In genomic region chr14:22848391-22849164, GRCh38 we compare ENCODE assay signal across 1 cellular context.
TF ChIP-seq lines count a peak whose summit lies in the region.

No MANE protein-coding gene starts in this region.

TF ChIP-seq in HepG2, 621 proteins besides CTCF, POLR2A, EP300 and RAD21 (continued from another document):
- TF ChIP-seq ZNF512B (CRISPR knock-in tag; IDR thresholded peaks at IDR 0.05; ENCODE audit: borderline replicate concordance) (no peak), PAF1 (CRISPR knock-in tag; IDR thresholded peaks at IDR 0.05) (no peak), ZNF720 (CRISPR knock-in tag; IDR thresholded peaks at IDR 0.05) (no peak), KDM5B (CRISPR knock-in tag; IDR thresholded peaks at IDR 0.05; ENCODE audit: borderline replicate concordance) (0 out of 2 replicates have a peak, but pooled peaks have one; percentile 36), TCF7 (IDR thresholded peaks at IDR 0.05; ENCODE audit: low read depth) (no peak), NONO (IDR thresholded peaks at IDR 0.05) (no peak), NONO (CRISPR knock-in tag; conservative IDR thresholded peaks at IDR 0.05) (no peak), ZNF260 (CRISPR knock-in tag; IDR thresholded peaks at IDR 0.05; ENCODE audit: borderline replicate concordance, low read depth) (no peak), FLYWCH1 (CRISPR knock-in tag; IDR thresholded peaks at IDR 0.05) (no peak), MXD3 (CRISPR knock-in tag; IDR thresholded peaks at IDR 0.05) (no peak), PCBP1 (IDR thresholded peaks at IDR 0.05; ENCODE audit: borderline replicate concordance, low read depth, low read length) (no peak), SP2 (CRISPR knock-in tag; IDR thresholded peaks at IDR 0.05) (no peak), TBL1XR1 (IDR thresholded peaks at IDR 0.05; ENCODE audit: borderline replicate concordance, low read length, partially characterized antibody) (no peak), MAFK (conservative IDR thresholded peaks at IDR 0.05 in 1 of 2, IDR thresholded peaks at IDR 0.05 in 1 of 2; ENCODE audit: low read length in 2 of 2) (peak; percentile 79 to 85), ZMYM2 (CRISPR knock-in tag; IDR thresholded peaks at IDR 0.05) (no peak), PCBP2 (optimal IDR thresholded peaks at IDR 0.05; ENCODE audit: low read depth, low read length, poor library complexity, severe bottlenecking) (no peak), MAFG (CRISPR knock-in tag; IDR thresholded peaks at IDR 0.05) (peak; percentile 59; the same call in 1 of the 2 replicates), MED8 (CRISPR knock-in tag; IDR thresholded peaks at IDR 0.05; ENCODE audit: insufficient replicate concordance) (peak; percentile 32), ZNF468 (CRISPR knock-in tag; IDR thresholded peaks at IDR 0.05) (no peak), NCOR1 (IDR thresholded peaks at IDR 0.05; ENCODE audit: borderline replicate concordance, low read length) (no peak), ZNF280D (CRISPR knock-in tag; IDR thresholded peaks at IDR 0.05) (no peak), SAFB2 (CRISPR knock-in tag; IDR thresholded peaks at IDR 0.05; ENCODE audit: borderline replicate concordance, low read depth) (no peak)
- TF ChIP-seq, protein P1, sequence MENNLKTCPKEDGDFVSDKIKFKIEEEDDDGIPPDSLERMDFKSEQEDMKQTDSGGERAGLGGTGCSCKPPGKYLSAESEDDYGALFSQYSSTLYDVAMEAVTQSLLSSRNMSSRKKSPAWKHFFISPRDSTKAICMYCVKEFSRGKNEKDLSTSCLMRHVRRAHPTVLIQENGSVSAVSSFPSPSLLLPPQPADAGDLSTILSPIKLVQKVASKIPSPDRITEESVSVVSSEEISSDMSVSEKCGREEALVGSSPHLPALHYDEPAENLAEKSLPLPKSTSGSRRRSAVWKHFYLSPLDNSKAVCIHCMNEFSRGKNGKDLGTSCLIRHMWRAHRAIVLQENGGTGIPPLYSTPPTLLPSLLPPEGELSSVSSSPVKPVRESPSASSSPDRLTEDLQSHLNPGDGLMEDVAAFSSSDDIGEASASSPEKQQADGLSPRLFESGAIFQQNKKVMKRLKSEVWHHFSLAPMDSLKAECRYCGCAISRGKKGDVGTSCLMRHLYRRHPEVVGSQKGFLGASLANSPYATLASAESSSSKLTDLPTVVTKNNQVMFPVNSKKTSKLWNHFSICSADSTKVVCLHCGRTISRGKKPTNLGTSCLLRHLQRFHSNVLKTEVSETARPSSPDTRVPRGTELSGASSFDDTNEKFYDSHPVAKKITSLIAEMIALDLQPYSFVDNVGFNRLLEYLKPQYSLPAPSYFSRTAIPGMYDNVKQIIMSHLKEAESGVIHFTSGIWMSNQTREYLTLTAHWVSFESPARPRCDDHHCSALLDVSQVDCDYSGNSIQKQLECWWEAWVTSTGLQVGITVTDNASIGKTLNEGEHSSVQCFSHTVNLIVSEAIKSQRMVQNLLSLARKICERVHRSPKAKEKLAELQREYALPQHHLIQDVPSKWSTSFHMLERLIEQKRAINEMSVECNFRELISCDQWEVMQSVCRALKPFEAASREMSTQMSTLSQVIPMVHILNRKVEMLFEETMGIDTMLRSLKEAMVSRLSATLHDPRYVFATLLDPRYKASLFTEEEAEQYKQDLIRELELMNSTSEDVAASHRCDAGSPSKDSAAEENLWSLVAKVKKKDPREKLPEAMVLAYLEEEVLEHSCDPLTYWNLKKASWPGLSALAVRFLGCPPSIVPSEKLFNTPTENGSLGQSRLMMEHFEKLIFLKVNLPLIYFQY (CRISPR knock-in tag; IDR thresholded peaks at IDR 0.05; ENCODE audit: borderline replicate concordance): no peak
- TF ChIP-seq, protein P2, sequence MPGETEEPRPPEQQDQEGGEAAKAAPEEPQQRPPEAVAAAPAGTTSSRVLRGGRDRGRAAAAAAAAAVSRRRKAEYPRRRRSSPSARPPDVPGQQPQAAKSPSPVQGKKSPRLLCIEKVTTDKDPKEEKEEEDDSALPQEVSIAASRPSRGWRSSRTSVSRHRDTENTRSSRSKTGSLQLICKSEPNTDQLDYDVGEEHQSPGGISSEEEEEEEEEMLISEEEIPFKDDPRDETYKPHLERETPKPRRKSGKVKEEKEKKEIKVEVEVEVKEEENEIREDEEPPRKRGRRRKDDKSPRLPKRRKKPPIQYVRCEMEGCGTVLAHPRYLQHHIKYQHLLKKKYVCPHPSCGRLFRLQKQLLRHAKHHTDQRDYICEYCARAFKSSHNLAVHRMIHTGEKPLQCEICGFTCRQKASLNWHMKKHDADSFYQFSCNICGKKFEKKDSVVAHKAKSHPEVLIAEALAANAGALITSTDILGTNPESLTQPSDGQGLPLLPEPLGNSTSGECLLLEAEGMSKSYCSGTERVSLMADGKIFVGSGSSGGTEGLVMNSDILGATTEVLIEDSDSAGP (CRISPR knock-in tag; IDR thresholded peaks at IDR 0.05; ENCODE audit: borderline replicate concordance): 0 out of 2 replicates have a peak, but pooled peaks have one; percentile 17
- TF ChIP-seq, protein P3, sequence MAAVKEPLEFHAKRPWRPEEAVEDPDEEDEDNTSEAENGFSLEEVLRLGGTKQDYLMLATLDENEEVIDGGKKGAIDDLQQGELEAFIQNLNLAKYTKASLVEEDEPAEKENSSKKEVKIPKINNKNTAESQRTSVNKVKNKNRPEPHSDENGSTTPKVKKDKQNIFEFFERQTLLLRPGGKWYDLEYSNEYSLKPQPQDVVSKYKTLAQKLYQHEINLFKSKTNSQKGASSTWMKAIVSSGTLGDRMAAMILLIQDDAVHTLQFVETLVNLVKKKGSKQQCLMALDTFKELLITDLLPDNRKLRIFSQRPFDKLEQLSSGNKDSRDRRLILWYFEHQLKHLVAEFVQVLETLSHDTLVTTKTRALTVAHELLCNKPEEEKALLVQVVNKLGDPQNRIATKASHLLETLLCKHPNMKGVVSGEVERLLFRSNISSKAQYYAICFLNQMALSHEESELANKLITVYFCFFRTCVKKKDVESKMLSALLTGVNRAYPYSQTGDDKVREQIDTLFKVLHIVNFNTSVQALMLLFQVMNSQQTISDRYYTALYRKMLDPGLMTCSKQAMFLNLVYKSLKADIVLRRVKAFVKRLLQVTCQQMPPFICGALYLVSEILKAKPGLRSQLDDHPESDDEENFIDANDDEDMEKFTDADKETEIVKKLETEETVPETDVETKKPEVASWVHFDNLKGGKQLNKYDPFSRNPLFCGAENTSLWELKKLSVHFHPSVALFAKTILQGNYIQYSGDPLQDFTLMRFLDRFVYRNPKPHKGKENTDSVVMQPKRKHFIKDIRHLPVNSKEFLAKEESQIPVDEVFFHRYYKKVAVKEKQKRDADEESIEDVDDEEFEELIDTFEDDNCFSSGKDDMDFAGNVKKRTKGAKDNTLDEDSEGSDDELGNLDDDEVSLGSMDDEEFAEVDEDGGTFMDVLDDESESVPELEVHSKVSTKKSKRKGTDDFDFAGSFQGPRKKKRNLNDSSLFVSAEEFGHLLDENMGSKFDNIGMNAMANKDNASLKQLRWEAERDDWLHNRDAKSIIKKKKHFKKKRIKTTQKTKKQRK (IDR thresholded peaks at IDR 0.05; ENCODE audit: low read length): no peak
- TF ChIP-seq, protein P4, sequence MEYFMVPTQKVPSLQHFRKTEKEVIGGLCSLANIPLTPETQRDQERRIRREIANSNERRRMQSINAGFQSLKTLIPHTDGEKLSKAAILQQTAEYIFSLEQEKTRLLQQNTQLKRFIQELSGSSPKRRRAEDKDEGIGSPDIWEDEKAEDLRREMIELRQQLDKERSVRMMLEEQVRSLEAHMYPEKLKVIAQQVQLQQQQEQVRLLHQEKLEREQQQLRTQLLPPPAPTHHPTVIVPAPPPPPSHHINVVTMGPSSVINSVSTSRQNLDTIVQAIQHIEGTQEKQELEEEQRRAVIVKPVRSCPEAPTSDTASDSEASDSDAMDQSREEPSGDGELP (IDR thresholded peaks at IDR 0.05; ENCODE audit: borderline replicate concordance, low read depth): peak; percentile 50; the same call in 1 of the 2 replicates
- TF ChIP-seq, protein P5, sequence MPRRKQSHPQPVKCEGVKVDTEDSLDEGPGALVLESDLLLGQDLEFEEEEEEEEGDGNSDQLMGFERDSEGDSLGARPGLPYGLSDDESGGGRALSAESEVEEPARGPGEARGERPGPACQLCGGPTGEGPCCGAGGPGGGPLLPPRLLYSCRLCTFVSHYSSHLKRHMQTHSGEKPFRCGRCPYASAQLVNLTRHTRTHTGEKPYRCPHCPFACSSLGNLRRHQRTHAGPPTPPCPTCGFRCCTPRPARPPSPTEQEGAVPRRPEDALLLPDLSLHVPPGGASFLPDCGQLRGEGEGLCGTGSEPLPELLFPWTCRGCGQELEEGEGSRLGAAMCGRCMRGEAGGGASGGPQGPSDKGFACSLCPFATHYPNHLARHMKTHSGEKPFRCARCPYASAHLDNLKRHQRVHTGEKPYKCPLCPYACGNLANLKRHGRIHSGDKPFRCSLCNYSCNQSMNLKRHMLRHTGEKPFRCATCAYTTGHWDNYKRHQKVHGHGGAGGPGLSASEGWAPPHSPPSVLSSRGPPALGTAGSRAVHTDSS (CRISPR knock-in tag; conservative IDR thresholded peaks at IDR 0.05): no peak
- TF ChIP-seq, protein P6, sequence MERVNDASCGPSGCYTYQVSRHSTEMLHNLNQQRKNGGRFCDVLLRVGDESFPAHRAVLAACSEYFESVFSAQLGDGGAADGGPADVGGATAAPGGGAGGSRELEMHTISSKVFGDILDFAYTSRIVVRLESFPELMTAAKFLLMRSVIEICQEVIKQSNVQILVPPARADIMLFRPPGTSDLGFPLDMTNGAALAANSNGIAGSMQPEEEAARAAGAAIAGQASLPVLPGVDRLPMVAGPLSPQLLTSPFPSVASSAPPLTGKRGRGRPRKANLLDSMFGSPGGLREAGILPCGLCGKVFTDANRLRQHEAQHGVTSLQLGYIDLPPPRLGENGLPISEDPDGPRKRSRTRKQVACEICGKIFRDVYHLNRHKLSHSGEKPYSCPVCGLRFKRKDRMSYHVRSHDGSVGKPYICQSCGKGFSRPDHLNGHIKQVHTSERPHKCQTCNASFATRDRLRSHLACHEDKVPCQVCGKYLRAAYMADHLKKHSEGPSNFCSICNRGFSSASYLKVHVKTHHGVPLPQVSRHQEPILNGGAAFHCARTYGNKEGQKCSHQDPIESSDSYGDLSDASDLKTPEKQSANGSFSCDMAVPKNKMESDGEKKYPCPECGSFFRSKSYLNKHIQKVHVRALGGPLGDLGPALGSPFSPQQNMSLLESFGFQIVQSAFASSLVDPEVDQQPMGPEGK (CRISPR knock-in tag; IDR thresholded peaks at IDR 0.05): no peak
- TF ChIP-seq, protein P7, sequence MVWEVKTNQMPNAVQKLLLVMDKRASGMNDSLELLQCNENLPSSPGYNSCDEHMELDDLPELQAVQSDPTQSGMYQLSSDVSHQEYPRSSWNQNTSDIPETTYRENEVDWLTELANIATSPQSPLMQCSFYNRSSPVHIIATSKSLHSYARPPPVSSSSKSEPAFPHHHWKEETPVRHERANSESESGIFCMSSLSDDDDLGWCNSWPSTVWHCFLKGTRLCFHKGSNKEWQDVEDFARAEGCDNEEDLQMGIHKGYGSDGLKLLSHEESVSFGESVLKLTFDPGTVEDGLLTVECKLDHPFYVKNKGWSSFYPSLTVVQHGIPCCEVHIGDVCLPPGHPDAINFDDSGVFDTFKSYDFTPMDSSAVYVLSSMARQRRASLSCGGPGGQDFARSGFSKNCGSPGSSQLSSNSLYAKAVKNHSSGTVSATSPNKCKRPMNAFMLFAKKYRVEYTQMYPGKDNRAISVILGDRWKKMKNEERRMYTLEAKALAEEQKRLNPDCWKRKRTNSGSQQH (CRISPR knock-in tag; IDR thresholded peaks at IDR 0.05; ENCODE audit: low read depth): no peak
